ENCODE assay signal across 8 cellular contexts in the genomic region with DNA sequence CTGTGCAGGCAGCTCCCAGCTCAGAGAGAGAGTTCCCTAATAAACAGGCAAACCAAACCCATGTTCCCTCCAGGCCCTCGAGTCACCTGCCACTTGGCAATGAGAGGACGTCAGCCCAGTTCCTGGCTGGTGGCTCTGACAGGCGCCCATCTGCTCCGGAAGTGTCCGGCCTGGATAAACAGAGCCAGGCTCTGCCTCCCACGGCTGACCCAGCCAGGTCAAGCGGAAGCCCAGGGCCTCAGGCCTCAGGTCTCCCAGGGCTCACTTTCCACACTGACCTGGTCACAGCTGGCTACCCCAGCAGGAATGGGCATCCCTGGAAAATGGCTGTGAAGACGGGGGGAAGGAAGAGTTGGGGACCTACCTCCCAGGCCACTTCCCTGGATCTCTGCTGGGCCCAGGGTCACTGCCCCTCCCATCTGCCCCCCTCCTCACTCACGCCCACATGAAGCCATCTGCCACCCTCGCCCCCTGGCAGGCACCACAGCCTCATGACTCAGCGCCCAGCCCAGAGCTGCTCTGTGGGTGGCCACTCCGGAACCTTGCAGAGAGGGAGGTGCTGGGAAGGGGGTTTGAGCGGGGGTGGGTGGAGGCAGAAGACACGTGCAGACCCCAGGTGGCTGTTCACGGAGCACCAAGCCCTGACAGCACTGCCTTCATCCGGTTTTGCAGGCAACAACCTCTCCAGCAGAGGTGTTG. TPM values are rescaled to one million over a fixed set of nuclear protein-coding genes. Genes with fewer than 3 reads are reported as not detected.
DNase-seq lines count a peak whose midpoint lies in the region; ATAC-seq lines count a peak whose summit lies in the region.

No MANE protein-coding gene starts in this region.

- H4K20me1 ChIP-seq in BLaER1 treated with 17β-estradiol and CSF1 and Interleukin-3, amounts not matched to agents 10 nM and 100 nM, result no peaks in the 10 kb centered on the region

- H3K27ac ChIP-seq in BLaER1 treated with 17β-estradiol and CSF1 and Interleukin-3, amounts not matched to agents 10 nM and 100 nM, result peak overlapping the region in 7 of 11 experiments; percentile 11 to 69 (median 41); a peak in 9 of 22 replicates
- H3K27ac ChIP-seq in right cardiac atrium (ENCODE audit: low read length), result peak overlapping the region; percentile 38

- H3K4me2 ChIP-seq in BLaER1 treated with 17β-estradiol and CSF1 and Interleukin-3, amounts not matched to agents 10 nM and 100 nM, result peak overlapping the region; percentile 73 to 91 (median 86)

- peaks cover 58 to 86% (median 73%) of the 10 kb centered on the region in 10 experiments for H3K4me1 ChIP-seq in BLaER1 treated with 17β-estradiol and CSF1 and Interleukin-3, amounts not matched to agents 10 nM and 100 nM
- H3K4me1 ChIP-seq in right cardiac atrium (ENCODE audit: control insufficient read depth, insufficient read depth, low read length), result peaks cover 3% of the 10 kb centered on the region

- no peak overlapping the region for H3K4me3 ChIP-seq in BLaER1 treated with 17β-estradiol and CSF1 and Interleukin-3, amounts not matched to agents 10 nM and 100 nM
- H3K4me3 ChIP-seq in right cardiac atrium (ENCODE audit: low read length), result no peak overlapping the region

- WGBS in right cardiac atrium, result 58% methylated on average over 16 of the region's 16 CpGs

- DNase-seq in NAMALWA (ENCODE audit: low spot score) (peak; percentile 74), activated T-cell treated with anti-CD3 and anti-CD28 coated beads for 4 hours (peak; percentile 48), right cardiac atrium (peak; percentile 45 to 75 (median 73)), NCI-H187 treated with DMSO at 0.1 percent for 48 hours (lab: John Stamatoyannopoulos, UW) (no peak)
- DNase-seq in stimulated activated CD8-positive, alpha-beta memory T cell treated with anti-CD3 and anti-CD28 coated beads, Interleukin-4, amount 100 ng/mL, for 4 hours (ENCODE audit: low read depth in 2 of 2, low spot score in 1 of 2), result peak; percentile 34 to 70

- intact Hi-C loops in right cardiac atrium (cut with DNase I), result no loop called here

- no peaks in the 10 kb centered on the region for H3K27me3 ChIP-seq in BLaER1 treated with 17β-estradiol and CSF1 and Interleukin-3, amounts not matched to agents 10 nM and 100 nM
- no peaks in the 10 kb centered on the region for H3K27me3 ChIP-seq in right cardiac atrium (ENCODE audit: control insufficient read depth, insufficient read depth)

- peak overlapping the region in 4 of 11 experiments; percentile 17 to 47 (median 33); a peak in 5 of 22 replicates for H3K9ac ChIP-seq in BLaER1 treated with 17β-estradiol and CSF1 and Interleukin-3, amounts not matched to agents 10 nM and 100 nM

- ATAC-seq in right cardiac atrium (peak; percentile 40 to 44), HG03439 (IDR thresholded peaks at IDR 0.05; ENCODE audit: unreplicated experiment) (no peak), GM18520 (IDR thresholded peaks at IDR 0.05; ENCODE audit: unreplicated experiment) (no peak)

- H3K36me3 ChIP-seq in BLaER1 treated with 17β-estradiol and CSF1 and Interleukin-3, amounts not matched to agents 10 nM and 100 nM, result no peaks in the 10 kb centered on the region

- no peaks in the 10 kb centered on the region for H3K9me3 ChIP-seq in BLaER1 treated with 17β-estradiol and CSF1 and Interleukin-3, amounts not matched to agents 10 nM and 100 nM (replicated peaks in 1 of 11)
- H3K9me3 ChIP-seq in right cardiac atrium (ENCODE audit: control insufficient read depth, low read length), result no peaks in the 10 kb centered on the region

RNA-seq across cellular contexts. Expression of gene DUSP5, which starts 37.4 kb away (rescaled TPM):
- total RNA-seq in right cardiac atrium, result 10 to 100 TPM in 3 of 4 donors, 1 to 10 TPM in 1; 9.8 to 25.6 (median 18.7) TPM
- 16.8 TPM for polyA plus RNA-seq in right cardiac atrium

Comparison
In these comparisons a context has a peak if more than half of its experiments do, and no peak if none do; other contexts are left out.
1. ATAC-seq: peak in right cardiac atrium (2 of 2); none in HG03439 (single experiment) and GM18520 (single experiment).